In the genomic region with DNA sequence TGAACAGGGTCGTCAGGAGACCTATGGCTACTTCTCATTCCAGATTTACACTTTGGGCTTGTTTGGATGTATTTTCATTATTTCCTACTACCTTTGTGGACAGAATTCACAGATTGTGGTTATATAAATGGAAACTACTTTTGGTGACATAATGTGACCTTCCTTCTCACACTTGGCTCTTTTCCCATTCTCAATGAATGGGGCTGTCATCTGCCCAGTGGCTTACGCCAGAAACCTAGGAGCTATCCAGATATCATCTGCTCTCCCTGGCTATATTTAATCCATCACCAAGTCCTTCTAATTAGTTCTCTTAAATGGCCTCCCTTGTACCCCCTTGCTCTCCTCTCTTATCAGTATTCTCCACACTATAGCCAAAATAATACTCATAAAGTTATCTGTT, we compare ENCODE assay signal across 22 cellular contexts.
"Had no signal": no experiment of that assay in that cellular context is flagged by ENCODE, and none has a peak within 500 bp of the region (broad histone marks: within the 10 kb centered on the region; RNA-seq: fewer than 3 reads in every experiment).

No MANE protein-coding gene starts in this region.

- H3K27me3 ChIP-seq: dorsolateral prefrontal cortex, esophagus muscularis mucosa, foreskin keratinocyte, gastroesophageal sphincter, heart left ventricle, hepatocyte, left lung had no signal

- H3K27ac ChIP-seq: coronary artery, dorsolateral prefrontal cortex, esophagus muscularis mucosa, foreskin keratinocyte, gastroesophageal sphincter, heart left ventricle, hepatocyte, left lung, lower lobe of right lung had no signal

- H3K4me2 ChIP-seq: hepatocyte had no signal

- H3K36me3 Mint-ChIP-seq: mesothelial cell of epicardium had no signal

- H3K4me1 Mint-ChIP-seq: immature natural killer cell, mesothelial cell of epicardium had no signal

- H3K27ac Mint-ChIP-seq: immature natural killer cell, mesothelial cell of epicardium had no signal

- H3K9me3 ChIP-seq: gastroesophageal sphincter, lower lobe of right lung had no signal

- ATAC-seq: foreskin keratinocyte, gastroesophageal sphincter, heart left ventricle, left colon, left lung, left ventricle myocardium superior, lower lobe of right lung, mucosa of descending colon had no signal

- DNase-seq: dermis blood vessel endothelial cell; dorsolateral prefrontal cortex; effector CD4-positive, alpha-beta T cell; effector memory CD4-positive, alpha-beta T cell; foreskin keratinocyte; heart left ventricle; hypothalamus; immature natural killer cell; islet precursor cell; kidney; kidney glomerular epithelial cell; left colon; left lung; left ventricle myocardium superior; lower lobe of right lung; mesenchymal stem cell; mucosa of descending colon had no signal

- H3K36me3 ChIP-seq: esophagus muscularis mucosa, gastroesophageal sphincter, heart left ventricle, left lung, lower lobe of right lung had no signal

- H3K79me2 ChIP-seq: hepatocyte had no signal

- H3K4me3 ChIP-seq: coronary artery, dorsolateral prefrontal cortex, esophagus muscularis mucosa, gastroesophageal sphincter, heart left ventricle, hepatocyte, left lung, lower lobe of right lung, mucosa of descending colon had no signal

- H3K4me1 ChIP-seq: esophagus muscularis mucosa, foreskin keratinocyte, gastroesophageal sphincter, heart left ventricle, left lung, lower lobe of right lung had no signal

- H3K4me3 Mint-ChIP-seq: immature natural killer cell, mesothelial cell of epicardium had no signal

- H2AFZ ChIP-seq: hepatocyte had no signal
